Comparison of ENCODE assay signal across 17 cellular contexts in the genomic region with DNA sequence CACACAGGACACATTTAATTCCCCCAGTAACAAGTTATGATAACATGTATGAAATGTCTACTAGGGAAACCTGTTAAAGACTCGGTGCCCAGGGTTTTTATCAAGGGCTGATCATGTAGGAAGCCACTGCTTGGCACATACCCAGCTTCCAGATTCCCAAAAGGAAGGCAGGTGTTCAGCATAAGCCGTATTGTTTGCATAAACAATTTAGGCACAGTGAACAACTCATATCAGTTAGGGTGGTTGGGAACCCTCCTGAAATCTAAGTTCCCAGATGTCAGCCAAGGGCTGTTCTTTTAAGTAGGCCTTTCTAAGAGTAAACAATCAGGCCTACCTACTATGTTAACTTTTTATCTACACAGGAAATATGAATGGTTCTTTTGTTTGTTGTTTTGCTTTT.
DNase-seq lines count a peak whose midpoint lies in the region; ATAC-seq and TF ChIP-seq lines count a peak whose summit lies in the region.
"Had no signal": no experiment of that assay in that cellular context is flagged by ENCODE, and none has a peak within 500 bp of the region (broad histone marks: within the 10 kb centered on the region; RNA-seq: fewer than 3 reads in every experiment).

No MANE protein-coding gene starts in this region.

- H3K4me3 Mint-ChIP-seq in activated CD4-positive, alpha-beta T cell treated with anti-CD3 and anti-CD28 coated beads, Interleukin-2, amount 10 ng/mL, durations not matched to agents 7 days and 5 days, result no peak overlapping the region
- H3K4me3 Mint-ChIP-seq: activated CD8-positive, alpha-beta memory T cell treated with anti-CD3 and anti-CD28 coated beads, Interleukin-2, amount 10 ng/mL, durations not matched to agents 7 days and 5 days; immature natural killer cell had no signal

- H3K9me3 Mint-ChIP-seq in activated CD4-positive, alpha-beta T cell treated with anti-CD3 and anti-CD28 coated beads, Interleukin-2, amount 10 ng/mL, durations not matched to agents 7 days and 5 days, result no peaks in the 10 kb centered on the region
- H3K9me3 Mint-ChIP-seq: immature natural killer cell had no signal

- no peaks in the 10 kb centered on the region for H3K27me3 Mint-ChIP-seq in activated CD4-positive, alpha-beta T cell treated with anti-CD3 and anti-CD28 coated beads, Interleukin-2, amount 10 ng/mL, durations not matched to agents 7 days and 5 days
- H3K27me3 Mint-ChIP-seq: activated CD8-positive, alpha-beta memory T cell treated with anti-CD3 and anti-CD28 coated beads, Interleukin-2, amount 10 ng/mL, durations not matched to agents 7 days and 5 days had no signal

- no peaks in the 10 kb centered on the region for H3K9me3 ChIP-seq in mucosa of descending colon
- H3K9me3 ChIP-seq: uterus had no signal

- H3K27ac Mint-ChIP-seq in activated CD4-positive, alpha-beta T cell treated with anti-CD3 and anti-CD28 coated beads, Interleukin-2, amount 10 ng/mL, durations not matched to agents 7 days and 5 days, result peak overlapping the region; percentile 16
- H3K27ac Mint-ChIP-seq: activated CD8-positive, alpha-beta memory T cell treated with anti-CD3 and anti-CD28 coated beads, Interleukin-2, amount 10 ng/mL, durations not matched to agents 7 days and 5 days had no signal

- no peaks in the 10 kb centered on the region for H3K4me1 ChIP-seq in mucosa of descending colon (ENCODE audit: low read depth)
- H3K4me1 ChIP-seq: uterus had no signal

- H3K36me3 Mint-ChIP-seq in activated CD4-positive, alpha-beta T cell treated with anti-CD3 and anti-CD28 coated beads, Interleukin-2, amount 10 ng/mL, durations not matched to agents 7 days and 5 days (ENCODE audit: low read depth), result peaks cover 76% of the 10 kb centered on the region

- POLR2A ChIA-PET in activated CD4-positive, alpha-beta T cell treated with anti-CD3 and anti-CD28 coated beads, Interleukin-2, amount 10 ng/mL, durations not matched to agents 7 days and 5 days (lab: Charles Lee), result no interaction called here

- no peaks in the 10 kb centered on the region for H3K36me3 ChIP-seq in mucosa of descending colon (ENCODE audit: low read depth)
- H3K36me3 ChIP-seq: uterus had no signal

- ATAC-seq in mucosa of descending colon (peak; percentile 56), HG03280 (IDR thresholded peaks at IDR 0.05; ENCODE audit: unreplicated experiment) (no peak)
- ATAC-seq: activated CD8-positive, alpha-beta memory T cell treated with anti-CD3 and anti-CD28 coated beads, Interleukin-2, amount 10 ng/mL, durations not matched to agents 7 days and 5 days had no signal

- H3K4me1 Mint-ChIP-seq in activated CD4-positive, alpha-beta T cell treated with anti-CD3 and anti-CD28 coated beads, Interleukin-2, amount 10 ng/mL, durations not matched to agents 7 days and 5 days, result peaks cover 1% of the 10 kb centered on the region

- intact Hi-C loops in mucosa of descending colon (cut with DNase I, micrococcal nuclease), result no loop called here

- H3K4me3 ChIP-seq in LNCaP clone FGC (ENCODE audit: low read depth, low read length) (no peak overlapping the region), mucosa of descending colon (no peak overlapping the region)
- H3K4me3 ChIP-seq: uterus had no signal

- no peak for DNase-seq in activated CD4-positive, alpha-beta T cell treated with anti-CD3 and anti-CD28 coated beads, Interleukin-2, amount 10 ng/mL, durations not matched to agents 7 days and 5 days
- no peak for DNase-seq in activated CD4-positive, alpha-beta T cell treated with anti-CD3 and anti-CD28 coated beads, Interleukin-2, amount 50 U/mL, for 1 hour
- DNase-seq in LNCaP clone FGC (ENCODE audit: low read depth) (peak; percentile 69), NCI-H345 (lab: John Stamatoyannopoulos, UW) (peak; percentile 24), mucosa of descending colon (no peak), GM20000 (ENCODE audit: low spot score) (no peak)
- DNase-seq in stimulated activated CD4-positive, alpha-beta T cell treated with anti-CD3 and anti-CD28 coated beads, Interleukin-2, amount 100 ng/mL, for 24 hours, result no peak
- DNase-seq: activated CD8-positive, alpha-beta memory T cell treated with anti-CD3 and anti-CD28 coated beads, Interleukin-2, amount 10 ng/mL, durations not matched to agents 7 days and 5 days; activated effector memory CD4-positive, alpha-beta T cell treated with anti-CD3 and anti-CD28 coated beads, Interleukin-2, amount 50 U/mL, for 16 hours; amygdala; caudate nucleus; DMS 273 treated with DMSO at 0.1 percent for 48 hours; immature natural killer cell; NCI-H1417 treated with DMSO at 0.1 percent for 48 hours; NCI-H446 treated with DMSO at 0.1 percent for 48 hours; uterus had no signal

- CTCF ChIA-PET in activated CD4-positive, alpha-beta T cell treated with anti-CD3 and anti-CD28 coated beads, Interleukin-2, amount 10 ng/mL, durations not matched to agents 7 days and 5 days (lab: Charles Lee), result interaction anchor here (0.6 to 1.9 kb wide), 2 partner anchors 10 to 265 kb away, joined by 3 to 6 read pairs; no protein-coding TSS in a partner anchor

- no peak for TF ChIP-seq CTCF in LNCaP clone FGC (IDR thresholded peaks at IDR 0.05; ENCODE audit: control insufficient read depth, extremely low read depth, insufficient read depth)
- TF ChIP-seq CTCF in mucosa of descending colon (IDR thresholded peaks at IDR 0.05), result no peak
- no peak for TF ChIP-seq CTCF in GM20000 (IDR thresholded peaks at IDR 0.05; ENCODE audit: extremely low read depth, missing control alignments)

Comparison
In these comparisons a context has a peak if more than half of its experiments do, and no peak if none do; other contexts are left out.
1. DNase-seq: peak in LNCaP clone FGC (single experiment) and NCI-H345 (single experiment); none in activated CD4-positive, alpha-beta T cell treated with anti-CD3 and anti-CD28 coated beads, Interleukin-2, amount 10 ng/mL, durations not matched to agents 7 days and 5 days (single experiment), activated CD4-positive, alpha-beta T cell treated with anti-CD3 and anti-CD28 coated beads, Interleukin-2, amount 50 U/mL, for 1 hour (single experiment), mucosa of descending colon (0 of 3), stimulated activated CD4-positive, alpha-beta T cell treated with anti-CD3 and anti-CD28 coated beads, Interleukin-2, amount 100 ng/mL, for 24 hours (0 of 2) and GM20000 (single experiment).